Comparison of ENCODE assay signal across 22 cellular contexts in the genomic region with DNA sequence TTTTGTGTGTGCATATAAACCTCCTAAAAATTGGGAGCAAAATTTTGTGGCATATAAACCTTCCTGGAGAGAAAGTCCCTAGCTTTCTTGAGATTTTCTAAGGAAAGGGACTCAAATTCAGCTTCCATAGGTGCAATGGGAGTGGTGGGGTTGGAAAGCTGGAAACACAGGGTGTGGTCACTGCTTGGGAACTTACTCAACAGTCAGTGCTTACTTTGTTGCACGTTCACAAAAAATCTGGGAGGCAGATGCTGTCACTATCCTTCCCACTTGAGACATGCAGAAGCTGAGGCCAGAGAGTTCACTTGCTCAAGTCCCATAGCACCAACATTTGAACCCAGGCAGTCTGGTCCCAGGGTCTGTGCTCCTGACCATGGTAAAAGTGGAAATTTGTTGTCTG. TPM values are rescaled to one million over a fixed set of nuclear protein-coding genes. Genes with fewer than 3 reads are reported as not detected.
"Had no signal": no experiment of that assay in that cellular context is flagged by ENCODE, and none has a peak within 500 bp of the region (broad histone marks: within the 10 kb centered on the region; RNA-seq: fewer than 3 reads in every experiment).

No MANE protein-coding gene starts in this region.

- ATAC-seq: effector memory CD8-positive, alpha-beta T cell; foreskin keratinocyte; left cardiac atrium; lower lobe of right lung; natural killer cell had no signal

- H3K27ac ChIP-seq: esophagus squamous epithelium, foreskin keratinocyte, left ventricle myocardium inferior, lower lobe of right lung, ovary, right atrium auricular region, sigmoid colon had no signal

- H3K36me3 ChIP-seq: esophagus squamous epithelium, left ventricle myocardium inferior, lower lobe of right lung, ovary, right atrium auricular region, sigmoid colon had no signal

- DNase-seq: effector memory CD8-positive, alpha-beta T cell; esophagus squamous epithelium; foreskin keratinocyte; left cardiac atrium; left ventricle myocardium inferior; lower lobe of right lung; natural killer cell; ovary; sigmoid colon; stimulated activated CD4-positive, alpha-beta T cell treated with anti-CD3 and anti-CD28 coated beads, Interleukin-2, amount 100 ng/mL, for 24 hours; stimulated activated CD4-positive, alpha-beta T cell treated with anti-CD3 and anti-CD28 coated beads, Interleukin-4, amount 100 ng/mL, for 4 hours; stimulated activated naive CD4-positive, alpha-beta T cell treated with Interleukin-2 at 50 U/mL for 16 hours had no signal

- H3K9me3 ChIP-seq: esophagus squamous epithelium, left ventricle myocardium inferior, lower lobe of right lung, ovary, right atrium auricular region, sigmoid colon had no signal

- H3K4me3 ChIP-seq: esophagus squamous epithelium, left ventricle myocardium inferior, lower lobe of right lung, ovary, right atrium auricular region, sigmoid colon, skin epidermis had no signal

- H3K4me1 ChIP-seq: foreskin keratinocyte had no signal

RNA-seq across cellular contexts. Expression of a gene that starts 3.9 kb away (rescaled TPM):
- total RNA-seq: epithelial cell of proximal tubule, esophagus squamous epithelium, kidney, left ventricle myocardium inferior, lower lobe of right lung, mesothelial cell of epicardium, myocyte, neural crest cell, ovary, right atrium auricular region, sigmoid colon had no signal
- polyA plus RNA-seq: ovary had no signal

RNA-seq across cellular contexts. Expression of a gene that starts 5.1 kb away (rescaled TPM):
- total RNA-seq: epithelial cell of proximal tubule, esophagus squamous epithelium, foreskin keratinocyte, kidney, left ventricle myocardium inferior, lower lobe of right lung, mucosa of gallbladder, myocyte, neural crest cell, ovary, posterior vena cava, right atrium auricular region had no signal
- polyA plus RNA-seq: ovary, sigmoid colon, thymus had no signal
